ENCODE assay signal across 8 cellular contexts in genomic region chr9:64773491-64773931, GRCh38.
DNase-seq lines count a peak whose midpoint lies in the region; TF ChIP-seq lines count a peak whose summit lies in the region.
"Had no signal": no experiment of that assay in that cellular context is flagged by ENCODE, and none has a peak within 500 bp of the region (broad histone marks: within the 10 kb centered on the region; RNA-seq: fewer than 3 reads in every experiment).

No MANE protein-coding gene starts in this region.

- no peaks in the 10 kb centered on the region for H3K4me1 ChIP-seq in cardiac muscle cell (ENCODE audit: low read depth)

- H3K27me3 ChIP-seq in SU-DHL-6 (ENCODE audit: low read length) = no peaks in the 10 kb centered on the region
- H3K27me3 ChIP-seq in cardiac muscle cell = peaks cover 14% of the 10 kb centered on the region

- no peaks in the 10 kb centered on the region for H3K79me2 ChIP-seq in SU-DHL-6 (ENCODE audit: insufficient read depth, low read length)

- in situ Hi-C loops in GM13977 (cut with MboI; ENCODE audit: low pct_unique_long_range_greater_than_20kb, low sequenced_read_pairs, unreplicated experiment) = no loop called here

- H3K27ac ChIP-seq in SU-DHL-6 (ENCODE audit: low read depth, low read length) = no peak overlapping the region
- no peak overlapping the region for H3K27ac ChIP-seq in cardiac muscle cell
- H3K27ac ChIP-seq in skin epidermis = no peak overlapping the region
- no peak overlapping the region for H3K27ac ChIP-seq in substantia nigra (ENCODE audit: low read depth, low read length, poor library complexity, severe bottlenecking)

- H3K36me3 ChIP-seq in SU-DHL-6 (ENCODE audit: low read length) = no peaks in the 10 kb centered on the region
- no peaks in the 10 kb centered on the region for H3K36me3 ChIP-seq in cardiac muscle cell

- DNase-seq in GM13977 (ENCODE audit: low spot score) (peak; percentile 5), cardiac muscle cell (ENCODE audit: low read depth in 1 of 2, low spot score in 1 of 2) (peak; percentile 0 to 5), NCI-H526 (lab: John Stamatoyannopoulos, UW) (no peak), substantia nigra (lab: John Stamatoyannopoulos, UW) (no peak), A172 (ENCODE audit: low spot score) (no peak)
- DNase-seq: NCI-H446 treated with DMSO at 0.1 percent for 48 hours had no signal

- no peaks in the 10 kb centered on the region for H3F3A ChIP-seq in SU-DHL-6 (ENCODE audit: insufficient read depth)

- no peak overlapping the region for H2AFZ ChIP-seq in SU-DHL-6 (ENCODE audit: low read depth, low read length, severe bottlenecking)

- H3K4me2 ChIP-seq in SU-DHL-6 (ENCODE audit: low read depth, low read length, poor library complexity, severe bottlenecking) = peak overlapping the region; percentile 39

- H3K9me3 ChIP-seq in SU-DHL-6 (ENCODE audit: insufficient read depth, low read length) = no peaks in the 10 kb centered on the region
- H3K9me3 ChIP-seq in cardiac muscle cell (ENCODE audit: low read depth) = no peaks in the 10 kb centered on the region

- no peaks in the 10 kb centered on the region for H3K9me2 ChIP-seq in SU-DHL-6 (replicated peaks; ENCODE audit: insufficient read depth, low read length)

- TF ChIP-seq CTCF in GM13977 (IDR thresholded peaks at IDR 0.05; ENCODE audit: extremely low read depth, insufficient read depth, missing control alignments) = no peak
- no peak for TF ChIP-seq CTCF in SU-DHL-6 (IDR thresholded peaks at IDR 0.05; ENCODE audit: insufficient read depth, low read length, poor library complexity, severe bottlenecking)
- no peak for TF ChIP-seq CTCF in cardiac muscle cell (IDR thresholded peaks at IDR 0.05; ENCODE audit: low read depth, low read length)

- no peaks in the 10 kb centered on the region for H4K20me1 ChIP-seq in SU-DHL-6 (ENCODE audit: low read depth, low read length)

- peak overlapping the region; percentile 38 for H3K9ac ChIP-seq in SU-DHL-6 (ENCODE audit: low read length)

- H3K4me3 ChIP-seq in SU-DHL-6 (ENCODE audit: insufficient read depth, low read length, poor library complexity, severe bottlenecking) (peak overlapping the region; percentile 53), cardiac muscle cell (no peak overlapping the region), skin epidermis (peak overlapping the region in 5 of 7 experiments; percentile 25 to 43 (median 29))

Comparison
In these comparisons a context has a peak if more than half of its experiments do, and no peak if none do; other contexts are left out.
1. DNase-seq: peak in GM13977 (single experiment) and cardiac muscle cell (2 of 2); none in NCI-H526 (0 of 2), substantia nigra (0 of 49) and A172 (single experiment).